8 cellular contexts compared by ENCODE assay signal in genomic region chr10:102645388-102645740, GRCh38. TPM values are rescaled to one million over a fixed set of nuclear protein-coding genes. Genes with fewer than 3 reads are reported as not detected.
A peak's percentile ranks its signal among the peaks of the same experiment; 100 is the strongest.
DNase-seq lines count a peak whose midpoint lies in the region; ATAC-seq and TF ChIP-seq lines count a peak whose summit lies in the region.

No MANE protein-coding gene starts in this region.

- H3K27me3 Mint-ChIP-seq in activated T-helper 1 cell treated with anti-CD3 and anti-CD28 coated beads, Interleukin-12 subunit alpha, Interleukin-12 subunit beta, Interleukin-2, Interleukin-4 antibody, amounts not matched to agents 30 ng/mL and 10 ng/mL and 1 ng/mL, durations not matched to agents 14 hours and 24 hours and 36 hours (ENCODE audit: insufficient read depth): no peaks in the 10 kb centered on the region
- no peaks in the 10 kb centered on the region for H3K27me3 Mint-ChIP-seq in natural killer cell (ENCODE audit: low read depth in 2 of 2)

- peak overlapping the region; percentile 91 for H3K4me3 Mint-ChIP-seq in activated T-helper 1 cell treated with anti-CD3 and anti-CD28 coated beads, Interleukin-12 subunit alpha, Interleukin-12 subunit beta, Interleukin-2, Interleukin-4 antibody, amounts not matched to agents 30 ng/mL and 10 ng/mL and 1 ng/mL, durations not matched to agents 14 hours and 24 hours and 36 hours
- H3K4me3 Mint-ChIP-seq in natural killer cell: peak overlapping the region; percentile 99

- DNase-seq in activated CD4-positive, CD25-positive, alpha-beta regulatory T cell treated with anti-CD3 and anti-CD28 coated beads, Interleukin-2, amount 50 U/mL, for 72 hours: peak; percentile 53
- DNase-seq in activated CD4-positive, CD25-positive, alpha-beta regulatory T cell (lab: John Stamatoyannopoulos, UW): no peak
- DNase-seq in NCI-H526 treated with DMSO at 0.1 percent for 48 hours (lab: John Stamatoyannopoulos, UW) (peak; percentile 22), fibroblast of mammary gland (ENCODE audit: low read depth) (peak; percentile 72), natural killer cell (peak; percentile 45), T1000 (lab: John Stamatoyannopoulos, UW) (no peak)
- peak; percentile 17 for DNase-seq in activated T-helper 1 cell treated with anti-CD3 and anti-CD28 coated beads, Interleukin-12 subunit alpha, Interleukin-12 subunit beta, Interleukin-2, Interleukin-4 antibody, amounts not matched to agents 30 ng/mL and 10 ng/mL and 1 ng/mL, durations not matched to agents 14 hours and 24 hours and 36 hours (ENCODE audit: low spot score)

- no peaks in the 10 kb centered on the region for H3K9me3 Mint-ChIP-seq in activated T-helper 1 cell treated with anti-CD3 and anti-CD28 coated beads, Interleukin-12 subunit alpha, Interleukin-12 subunit beta, Interleukin-2, Interleukin-4 antibody, amounts not matched to agents 30 ng/mL and 10 ng/mL and 1 ng/mL, durations not matched to agents 14 hours and 24 hours and 36 hours
- no peaks in the 10 kb centered on the region for H3K9me3 Mint-ChIP-seq in natural killer cell

- peak overlapping the region; percentile 91 for H3K4me3 ChIP-seq in fibroblast of mammary gland (ENCODE audit: control insufficient read depth, low read depth, low read length)

- peaks cover 25% of the 10 kb centered on the region for H3K36me3 Mint-ChIP-seq in activated T-helper 1 cell treated with anti-CD3 and anti-CD28 coated beads, Interleukin-12 subunit alpha, Interleukin-12 subunit beta, Interleukin-2, Interleukin-4 antibody, amounts not matched to agents 30 ng/mL and 10 ng/mL and 1 ng/mL, durations not matched to agents 14 hours and 24 hours and 36 hours (ENCODE audit: low read depth)
- no peaks in the 10 kb centered on the region for H3K36me3 Mint-ChIP-seq in natural killer cell

- peak overlapping the region; percentile 95 for H3K27ac Mint-ChIP-seq in activated T-helper 1 cell treated with anti-CD3 and anti-CD28 coated beads, Interleukin-12 subunit alpha, Interleukin-12 subunit beta, Interleukin-2, Interleukin-4 antibody, amounts not matched to agents 30 ng/mL and 10 ng/mL and 1 ng/mL, durations not matched to agents 14 hours and 24 hours and 36 hours
- H3K27ac Mint-ChIP-seq in natural killer cell: peak overlapping the region; percentile 99

- no peak for TF ChIP-seq CTCF in fibroblast of mammary gland (conservative IDR thresholded peaks at IDR 0.05; ENCODE audit: control insufficient read depth, insufficient read depth, low read depth, low read length)
- peak; percentile 0 for TF ChIP-seq CTCF in natural killer cell (IDR thresholded peaks at IDR 0.05)

- intact Hi-C loops in activated T-helper 1 cell treated with anti-CD3 and anti-CD28 coated beads, Interleukin-12 subunit alpha, Interleukin-12 subunit beta, Interleukin-2, Interleukin-4 antibody, amounts not matched to agents 30 ng/mL and 10 ng/mL and 1 ng/mL, durations not matched to agents 14 hours and 24 hours and 36 hours (cut with micrococcal nuclease): loop anchor here (5.0 kb wide), 1 partner anchor 547 kb away; the partner anchor contains the start of gene NT5C2
- intact Hi-C loops in natural killer cell (cut with micrococcal nuclease): loop anchor here (5.0 to 10.0 kb wide), 4 partner anchors 251 to 719 kb away; partner anchors contain the start of genes CNNM2, GBF1, NFKB2 and PITX3

- H3K4me1 Mint-ChIP-seq in activated T-helper 1 cell treated with anti-CD3 and anti-CD28 coated beads, Interleukin-12 subunit alpha, Interleukin-12 subunit beta, Interleukin-2, Interleukin-4 antibody, amounts not matched to agents 30 ng/mL and 10 ng/mL and 1 ng/mL, durations not matched to agents 14 hours and 24 hours and 36 hours (ENCODE audit: low read depth): peaks cover 45% of the 10 kb centered on the region
- H3K4me1 Mint-ChIP-seq in natural killer cell: peaks cover 57 to 63% of the 10 kb centered on the region in 2 donors

- ATAC-seq in natural killer cell (no peak), HG03354 (IDR thresholded peaks at IDR 0.05; ENCODE audit: poor library complexity, severe bottlenecking, unreplicated experiment) (no peak)

RNA-seq across cellular contexts. Expression of gene TRIM8, which starts 1.1 kb away (rescaled TPM):
- total RNA-seq in activated T-helper 1 cell treated with anti-CD3 and anti-CD28 coated beads, Interleukin-12 subunit alpha, Interleukin-12 subunit beta, Interleukin-2, Interleukin-4 antibody, amounts not matched to agents 30 ng/mL and 10 ng/mL and 1 ng/mL, durations not matched to agents 14 hours and 24 hours and 36 hours: 108 and 111 TPM in 2 replicates
- total RNA-seq in natural killer cell: 10 to 100 TPM; 81.9 to 87.8 (median 86.2) TPM

Comparison
In these comparisons a context has a peak if more than half of its experiments do, and no peak if none do; other contexts are left out.
1. DNase-seq: peak in activated CD4-positive, CD25-positive, alpha-beta regulatory T cell treated with anti-CD3 and anti-CD28 coated beads, Interleukin-2, amount 50 U/mL, for 72 hours (single experiment), NCI-H526 treated with DMSO at 0.1 percent for 48 hours (single experiment), activated T-helper 1 cell treated with anti-CD3 and anti-CD28 coated beads, Interleukin-12 subunit alpha, Interleukin-12 subunit beta, Interleukin-2, Interleukin-4 antibody, amounts not matched to agents 30 ng/mL and 10 ng/mL and 1 ng/mL, durations not matched to agents 14 hours and 24 hours and 36 hours (single experiment), fibroblast of mammary gland (single experiment) and natural killer cell (single experiment); none in activated CD4-positive, CD25-positive, alpha-beta regulatory T cell (0 of 4) and T1000 (single experiment).